ENCODE assay signal across 27 cellular contexts in the genomic region with DNA sequence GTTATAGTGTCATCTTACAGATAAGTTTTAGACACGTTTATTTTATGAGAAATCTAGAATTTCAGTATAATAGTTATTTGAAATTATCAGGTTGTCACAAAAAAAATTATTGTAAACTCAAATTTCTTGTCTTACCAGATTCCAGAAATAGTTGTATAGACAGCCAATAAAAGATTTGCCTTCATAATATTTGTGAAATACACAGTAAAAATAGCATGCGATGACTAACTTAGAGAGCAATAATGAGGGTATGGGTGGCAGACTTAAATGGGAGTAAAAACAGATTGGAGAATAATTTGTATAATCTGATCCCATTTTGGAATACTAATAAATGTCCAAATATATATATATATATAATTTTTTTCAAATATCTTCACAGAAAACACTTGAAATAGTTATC.
DNase-seq lines count a peak whose midpoint lies in the region; ATAC-seq and TF ChIP-seq lines count a peak whose summit lies in the region.
"Had no signal": no experiment of that assay in that cellular context is flagged by ENCODE, and none has a peak within 500 bp of the region (broad histone marks: within the 10 kb centered on the region; RNA-seq: fewer than 3 reads in every experiment).

No MANE protein-coding gene starts in this region.

- DNase-seq in PC-3, result peak; percentile 88
- DNase-seq: 8988T; ACHN; AML-193; BE2C; C1 segment of cervical spinal cord; Caco-2; Calu3; CD4-positive, alpha-beta memory T cell; CD4-positive, alpha-beta T cell; CD4-positive, CD25-positive, alpha-beta regulatory T cell; CD8-positive, alpha-beta memory T cell; CD8-positive, alpha-beta T cell; COR-L47; DMS 273 treated with DMSO at 0.1 percent for 48 hours; DMS153; DMS53; DMS79; DMS79 treated with DMSO at 0.1 percent for 48 hours; DND-41; EL had no signal

- no peaks in the 10 kb centered on the region for H3F3A ChIP-seq in PC-3 (ENCODE audit: low read length, unreplicated experiment)

- BruUV-seq in PC-3 (replicated peaks; lab: Mats Ljungman, UMichigan), result no TSS peak

- H3K27me3 ChIP-seq in PC-3 (ENCODE audit: low read length), result no peaks in the 10 kb centered on the region
- H3K27me3 ChIP-seq: BE2C; BLaER1; BLaER1 treated with 17β-estradiol and CSF1 and Interleukin-3, amounts not matched to agents 10 nM and 100 nM had no signal

- H3K9me2 ChIP-seq in PC-3 (replicated peaks; ENCODE audit: low read length), result no peaks in the 10 kb centered on the region

- CTCF ChIA-PET in PC-3 (lab: Charles Lee), result no interaction called here

- ATAC-seq in PC-3 (peak; percentile 68), GM21390 (IDR thresholded peaks at IDR 0.05; ENCODE audit: unreplicated experiment) (no peak)
- ATAC-seq: A549; CD8-positive, alpha-beta T cell had no signal

- no peak overlapping the region for H3K9ac ChIP-seq in PC-3 (ENCODE audit: low read length)
- H3K9ac ChIP-seq: BLaER1; BLaER1 treated with 17β-estradiol and CSF1 and Interleukin-3, amounts not matched to agents 10 nM and 100 nM had no signal

- no peak overlapping the region for H3K27ac ChIP-seq in PC-3 (ENCODE audit: low read length)
- H3K27ac ChIP-seq: 22Rv1; A549; BLaER1; BLaER1 treated with 17β-estradiol and CSF1 and Interleukin-3, amounts not matched to agents 10 nM and 100 nM; C4-2B had no signal

- H3K4me1 ChIP-seq in PC-3 (ENCODE audit: insufficient read depth, low read length), result peaks cover 12% of the 10 kb centered on the region
- H3K4me1 ChIP-seq: A549; BE2C; BLaER1; BLaER1 treated with 17β-estradiol and CSF1 and Interleukin-3, amounts not matched to agents 10 nM and 100 nM; Caco-2 had no signal

- no peaks in the 10 kb centered on the region for H3K79me2 ChIP-seq in PC-3 (ENCODE audit: low read length)

- H4K20me1 ChIP-seq in PC-3 (ENCODE audit: low read length), result no peaks in the 10 kb centered on the region
- H4K20me1 ChIP-seq: BLaER1; BLaER1 treated with 17β-estradiol and CSF1 and Interleukin-3, amounts not matched to agents 10 nM and 100 nM had no signal

- POLR2A ChIA-PET in PC-3 (lab: Charles Lee; ENCODE audit: unreplicated experiment), result no interaction called here

- peak overlapping the region; percentile 24 for H3K4me2 ChIP-seq in PC-3 (ENCODE audit: low read length)
- H3K4me2 ChIP-seq: A549; BLaER1; BLaER1 treated with 17β-estradiol and CSF1 and Interleukin-3, amounts not matched to agents 10 nM and 100 nM had no signal

- intact Hi-C loops in PC-3 (cut with micrococcal nuclease), result no loop called here

- no peaks in the 10 kb centered on the region for H3K36me3 ChIP-seq in PC-3 (ENCODE audit: low read depth, low read length)
- H3K36me3 ChIP-seq: BE2C; BLaER1; BLaER1 treated with 17β-estradiol and CSF1 and Interleukin-3, amounts not matched to agents 10 nM and 100 nM had no signal

- H3K4me3 ChIP-seq in PC-3 (ENCODE audit: low read length), result no peak overlapping the region
- H3K4me3 ChIP-seq: A549; BLaER1; BLaER1 treated with 17β-estradiol and CSF1 and Interleukin-3, amounts not matched to agents 10 nM and 100 nM had no signal

- TF ChIP-seq CTCF in PC-3 (conservative IDR thresholded peaks at IDR 0.05; ENCODE audit: low read depth, low read length), result no peak

- no peak overlapping the region for H2AFZ ChIP-seq in PC-3 (ENCODE audit: low read length)

- no peaks in the 10 kb centered on the region for H3K9me3 ChIP-seq in PC-3 (ENCODE audit: low read length)
- H3K9me3 ChIP-seq: A549; BE2C; BLaER1; BLaER1 treated with 17β-estradiol and CSF1 and Interleukin-3, amounts not matched to agents 10 nM and 100 nM had no signal
